In genomic region chr20:49541733-49542513, GRCh38 we compare ENCODE assay signal across 9 cellular contexts. TPM values are rescaled to one million over a fixed set of nuclear protein-coding genes. Genes with fewer than 3 reads are reported as not detected.
DNase-seq lines count a peak whose midpoint lies in the region; ATAC-seq and TF ChIP-seq lines count a peak whose summit lies in the region.
"Had no signal": no experiment of that assay in that cellular context is flagged by ENCODE, and none has a peak within 500 bp of the region (broad histone marks: within the 10 kb centered on the region; RNA-seq: fewer than 3 reads in every experiment).

No MANE protein-coding gene starts in this region.

- TF ChIP-seq CTCF in AG04449 (IDR thresholded peaks at IDR 0.05; ENCODE audit: insufficient read depth, low read length, missing control alignments), result peak; percentile 69
- TF ChIP-seq CTCF in left lung (IDR thresholded peaks at IDR 0.05), result peak; percentile 58 to 75

- H3K9me3 ChIP-seq in left lung, result peaks cover 0 to 5% of the 10 kb centered on the region in 2 donors

- H3K4me3 ChIP-seq in AG04449 (ENCODE audit: low read depth, low read length) (no peak overlapping the region), left lung (no peak overlapping the region)

- no peaks in the 10 kb centered on the region for H3K27me3 ChIP-seq in left lung

- H3K36me3 ChIP-seq in left lung, result no peaks in the 10 kb centered on the region
- H3K36me3 ChIP-seq: neutrophil had no signal

- CTCF ChIA-PET in AG04449 (lab: Yijun Ruan, JAX), result interaction anchor here (0.6 to 13.4 kb wide), 61 partner anchors 9 to 393 kb away, joined by 3 to 626 read pairs (median 4); partner anchors contain the start of gene SPATA2

- no peak for DNase-seq in AG04449 (ENCODE audit: low read depth, low spot score)
- DNase-seq in H4 (ENCODE audit: low spot score), result peak; percentile 75
- DNase-seq in NCI-H345 treated with DMSO at 0.1 percent for 48 hours (lab: John Stamatoyannopoulos, UW; ENCODE audit: unreplicated experiment), result peak; percentile 62
- DNase-seq in activated CD4-positive, CD25-positive, alpha-beta regulatory T cell treated with anti-CD3 and anti-CD28 coated beads, Interleukin-2, amount 50 U/mL, for 16 hours (ENCODE audit: low read depth, low spot score), result peak; percentile 46
- peak; percentile 32 for DNase-seq in cerebellum (ENCODE audit: low spot score)
- peak in 1 of 2 donors; percentile 53 for DNase-seq in left lung
- peak; percentile 42 to 59 (median 53) for DNase-seq in stimulated activated CD4-positive, alpha-beta T cell treated with anti-CD3 and anti-CD28 coated beads, TNF-alpha, amount 100 ng/mL, for 48 hours (ENCODE audit: low read depth in 3 of 3)

- no peak overlapping the region for H3K27ac ChIP-seq in left lung
- H3K27ac ChIP-seq: neutrophil had no signal

- H3K4me1 ChIP-seq in left lung, result no peaks in the 10 kb centered on the region

- POLR2A ChIA-PET in AG04449 (lab: Yijun Ruan, JAX), result no interaction called here

- intact Hi-C loops in left lung (cut with DNase I), result loop anchor here (2.0 to 10.0 kb wide), 3 partner anchors 65 to 303 kb away; no protein-coding TSS in a partner anchor

- ATAC-seq in left lung (peak; percentile 86), GM21737 (IDR thresholded peaks at IDR 0.05; ENCODE audit: unreplicated experiment) (no peak)

RNA-seq across cellular contexts. Expression of gene PTGIS, which starts 26.0 kb away (rescaled TPM):
- not detected in 2 replicates for total RNA-seq in H4 (2014; rRNA removed; shearing (Covaris generic))
- total RNA-seq in cerebellum (9.7 TPM), left lung (10 to 100 TPM; 32.9 to 46.0 TPM)

RNA-seq across cellular contexts. Expression of gene KCNB1, which starts 59.5 kb away (rescaled TPM):
- 0.02 TPM in 1 of 2 replicates, not detected in the other for total RNA-seq in H4 (2014; rRNA removed; shearing (Covaris generic))
- total RNA-seq in cerebellum (10.0 TPM), left lung (under 1 TPM; 0.26 to 0.34 TPM)

Comparison
In these comparisons a context has a peak if more than half of its experiments do, and no peak if none do; other contexts are left out.
1. RNA of gene PTGIS, which starts 26.0 kb away (total RNA-seq): 32.9 to 46.0 TPM in left lung and 9.7 TPM in cerebellum (single experiment); not detected in H4; every median in the first group is over 10 times any median in the second.